Comparison of ENCODE assay signal across 1 cellular context in the genomic region with DNA sequence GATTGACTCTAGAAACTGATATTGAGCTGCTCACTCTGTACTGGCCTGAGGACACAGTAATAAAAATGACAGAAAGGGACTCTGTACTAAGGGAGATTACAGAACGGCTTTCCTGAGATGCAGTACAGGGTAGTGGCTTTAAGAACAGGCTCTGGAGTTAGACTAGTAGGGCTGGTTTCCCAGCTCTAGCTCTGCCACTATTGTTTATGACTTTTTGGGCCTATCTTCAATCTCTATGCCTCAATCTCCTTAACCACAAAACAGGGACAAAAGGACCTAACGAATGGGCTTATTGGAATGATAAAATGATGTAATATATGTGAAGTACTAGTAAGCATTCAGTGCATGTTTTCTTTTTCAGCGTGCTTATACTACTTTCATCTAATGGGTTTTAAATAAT.
TF ChIP-seq lines count a peak whose summit lies in the region.

No MANE protein-coding gene starts in this region.

TF ChIP-seq in WTC11, 78 proteins besides CTCF, POLR2A, EP300 and RAD21 (continued from another document):
- TF ChIP-seq, protein P1, sequence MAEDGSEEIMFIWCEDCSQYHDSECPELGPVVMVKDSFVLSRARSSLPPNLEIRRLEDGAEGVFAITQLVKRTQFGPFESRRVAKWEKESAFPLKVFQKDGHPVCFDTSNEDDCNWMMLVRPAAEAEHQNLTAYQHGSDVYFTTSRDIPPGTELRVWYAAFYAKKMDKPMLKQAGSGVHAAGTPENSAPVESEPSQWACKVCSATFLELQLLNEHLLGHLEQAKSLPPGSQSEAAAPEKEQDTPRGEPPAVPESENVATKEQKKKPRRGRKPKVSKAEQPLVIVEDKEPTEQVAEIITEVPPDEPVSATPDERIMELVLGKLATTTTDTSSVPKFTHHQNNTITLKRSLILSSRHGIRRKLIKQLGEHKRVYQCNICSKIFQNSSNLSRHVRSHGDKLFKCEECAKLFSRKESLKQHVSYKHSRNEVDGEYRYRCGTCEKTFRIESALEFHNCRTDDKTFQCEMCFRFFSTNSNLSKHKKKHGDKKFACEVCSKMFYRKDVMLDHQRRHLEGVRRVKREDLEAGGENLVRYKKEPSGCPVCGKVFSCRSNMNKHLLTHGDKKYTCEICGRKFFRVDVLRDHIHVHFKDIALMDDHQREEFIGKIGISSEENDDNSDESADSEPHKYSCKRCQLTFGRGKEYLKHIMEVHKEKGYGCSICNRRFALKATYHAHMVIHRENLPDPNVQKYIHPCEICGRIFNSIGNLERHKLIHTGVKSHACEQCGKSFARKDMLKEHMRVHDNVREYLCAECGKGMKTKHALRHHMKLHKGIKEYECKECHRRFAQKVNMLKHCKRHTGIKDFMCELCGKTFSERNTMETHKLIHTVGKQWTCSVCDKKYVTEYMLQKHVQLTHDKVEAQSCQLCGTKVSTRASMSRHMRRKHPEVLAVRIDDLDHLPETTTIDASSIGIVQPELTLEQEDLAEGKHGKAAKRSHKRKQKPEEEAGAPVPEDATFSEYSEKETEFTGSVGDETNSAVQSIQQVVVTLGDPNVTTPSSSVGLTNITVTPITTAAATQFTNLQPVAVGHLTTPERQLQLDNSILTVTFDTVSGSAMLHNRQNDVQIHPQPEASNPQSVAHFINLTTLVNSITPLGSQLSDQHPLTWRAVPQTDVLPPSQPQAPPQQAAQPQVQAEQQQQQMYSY (CRISPR knock-in tag; IDR thresholded peaks at IDR 0.05): no peak
- TF ChIP-seq NR3C1 (CRISPR knock-in tag; conservative IDR thresholded peaks at IDR 0.05; ENCODE audit: low read depth) (no peak), IRF2 (CRISPR knock-in tag; IDR thresholded peaks at IDR 0.05; ENCODE audit: borderline replicate concordance, low read depth) (no peak), KAT7 (CRISPR knock-in tag; IDR thresholded peaks at IDR 0.05; ENCODE audit: borderline replicate concordance) (no peak), ZNF121 (CRISPR knock-in tag; IDR thresholded peaks at IDR 0.05) (no peak)
- TF ChIP-seq, protein P2, sequence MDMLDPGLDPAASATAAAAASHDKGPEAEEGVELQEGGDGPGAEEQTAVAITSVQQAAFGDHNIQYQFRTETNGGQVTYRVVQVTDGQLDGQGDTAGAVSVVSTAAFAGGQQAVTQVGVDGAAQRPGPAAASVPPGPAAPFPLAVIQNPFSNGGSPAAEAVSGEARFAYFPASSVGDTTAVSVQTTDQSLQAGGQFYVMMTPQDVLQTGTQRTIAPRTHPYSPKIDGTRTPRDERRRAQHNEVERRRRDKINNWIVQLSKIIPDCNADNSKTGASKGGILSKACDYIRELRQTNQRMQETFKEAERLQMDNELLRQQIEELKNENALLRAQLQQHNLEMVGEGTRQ (CRISPR knock-in tag; IDR thresholded peaks at IDR 0.05): no peak
